1 cellular context compared by ENCODE assay signal in the genomic region with DNA sequence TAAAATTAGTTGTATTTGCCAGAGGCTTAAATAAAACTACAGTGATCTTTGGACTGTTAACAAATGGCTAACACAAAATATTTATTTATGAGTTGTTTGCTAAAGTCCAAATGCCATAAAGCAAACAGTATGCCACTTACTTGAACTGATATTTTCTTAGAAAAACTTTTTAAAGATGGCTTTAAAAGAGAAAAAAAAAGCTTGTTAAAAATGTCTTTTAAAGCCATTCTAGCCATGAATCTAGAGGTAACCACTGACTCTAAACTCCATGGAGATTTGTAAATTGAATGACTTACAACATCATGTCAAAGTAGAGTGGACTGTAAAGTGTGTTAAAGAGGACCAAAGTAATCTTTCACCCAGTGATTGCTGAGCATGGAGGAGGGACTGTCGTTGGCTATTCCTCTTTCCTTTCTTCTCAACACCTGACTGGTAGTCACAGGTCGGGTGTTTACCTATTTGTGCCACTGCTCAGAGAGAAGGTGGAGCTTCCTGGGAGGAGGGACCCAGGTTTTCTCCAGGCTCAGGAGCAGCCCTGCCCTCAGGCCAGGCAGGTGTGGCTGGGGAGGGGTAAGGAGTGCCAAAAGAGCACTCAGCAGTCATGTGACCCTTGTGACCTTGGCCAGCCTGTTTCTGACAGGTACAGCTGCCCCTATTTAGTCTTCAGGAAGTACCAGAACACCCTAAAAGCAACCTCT.
TF ChIP-seq lines count a peak whose summit lies in the region.

No MANE protein-coding gene starts in this region.

TF ChIP-seq in HepG2, 621 proteins besides CTCF, POLR2A, EP300 and RAD21 (continued from another document and continues in another):
- TF ChIP-seq, protein P1, sequence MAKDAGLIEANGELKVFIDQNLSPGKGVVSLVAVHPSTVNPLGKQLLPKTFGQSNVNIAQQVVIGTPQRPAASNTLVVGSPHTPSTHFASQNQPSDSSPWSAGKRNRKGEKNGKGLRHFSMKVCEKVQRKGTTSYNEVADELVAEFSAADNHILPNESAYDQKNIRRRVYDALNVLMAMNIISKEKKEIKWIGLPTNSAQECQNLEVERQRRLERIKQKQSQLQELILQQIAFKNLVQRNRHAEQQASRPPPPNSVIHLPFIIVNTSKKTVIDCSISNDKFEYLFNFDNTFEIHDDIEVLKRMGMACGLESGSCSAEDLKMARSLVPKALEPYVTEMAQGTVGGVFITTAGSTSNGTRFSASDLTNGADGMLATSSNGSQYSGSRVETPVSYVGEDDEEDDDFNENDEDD (CRISPR knock-in tag; IDR thresholded peaks at IDR 0.05; ENCODE audit: borderline replicate concordance), result no peak
- TF ChIP-seq MEF2D (CRISPR knock-in tag; IDR thresholded peaks at IDR 0.05) (peak; percentile 73), ZNF235 (CRISPR knock-in tag; IDR thresholded peaks at IDR 0.05; ENCODE audit: borderline replicate concordance) (no peak), TSC22D2 (CRISPR knock-in tag; IDR thresholded peaks at IDR 0.05; ENCODE audit: borderline replicate concordance) (no peak), ZKSCAN8 (CRISPR knock-in tag; IDR thresholded peaks at IDR 0.05; ENCODE audit: borderline replicate concordance) (no peak), BORCS8-MEF2B (CRISPR knock-in tag; IDR thresholded peaks at IDR 0.05) (no peak), ZNF839 (CRISPR knock-in tag; IDR thresholded peaks at IDR 0.05; ENCODE audit: borderline replicate concordance) (no peak), ZNF264 (CRISPR knock-in tag; IDR thresholded peaks at IDR 0.05) (no peak), ETV5 (CRISPR knock-in tag; IDR thresholded peaks at IDR 0.05; ENCODE audit: borderline replicate concordance) (peak; percentile 46; the same call in 1 of the 2 replicates), ZBTB1 (CRISPR knock-in tag; IDR thresholded peaks at IDR 0.05; ENCODE audit: borderline replicate concordance) (no peak), ZSCAN20 (CRISPR knock-in tag; IDR thresholded peaks at IDR 0.05; ENCODE audit: borderline replicate concordance) (no peak), NFIB (CRISPR knock-in tag; IDR thresholded peaks at IDR 0.05; ENCODE audit: borderline replicate concordance) (no peak), NFYB (CRISPR knock-in tag; IDR thresholded peaks at IDR 0.05) (no peak), ADNP (CRISPR knock-in tag; IDR thresholded peaks at IDR 0.05) (no peak), MIER2 (CRISPR knock-in tag; IDR thresholded peaks at IDR 0.05) (no peak), ATM (IDR thresholded peaks at IDR 0.05; ENCODE audit: borderline replicate concordance) (no peak), TMF1 (CRISPR knock-in tag; IDR thresholded peaks at IDR 0.05; ENCODE audit: low read depth) (no peak), MYNN (CRISPR knock-in tag; IDR thresholded peaks at IDR 0.05; ENCODE audit: low read depth) (no peak), DR1 (CRISPR knock-in tag; IDR thresholded peaks at IDR 0.05) (no peak), ZNF83 (CRISPR knock-in tag; IDR thresholded peaks at IDR 0.05; ENCODE audit: borderline replicate concordance) (no peak), SSRP1 (CRISPR knock-in tag; IDR thresholded peaks at IDR 0.05) (no peak), EED (CRISPR knock-in tag; IDR thresholded peaks at IDR 0.05) (no peak), KAT2B (IDR thresholded peaks at IDR 0.05; ENCODE audit: borderline replicate concordance, low read depth, low read length) (no peak), ZMAT3 (CRISPR knock-in tag; conservative IDR thresholded peaks at IDR 0.05) (no peak; the same call in 1 of the 2 replicates), FOXA3 (CRISPR knock-in tag; IDR thresholded peaks at IDR 0.05) (peak; percentile 76), BHLHE40 (IDR thresholded peaks at IDR 0.05; ENCODE audit: low read length) (no peak), KLF6 (CRISPR knock-in tag; IDR thresholded peaks at IDR 0.05) (no peak), KLF15 (CRISPR knock-in tag; IDR thresholded peaks at IDR 0.05; ENCODE audit: borderline replicate concordance) (no peak), ZNF24 (IDR thresholded peaks at IDR 0.05) (no peak), SCMH1 (CRISPR knock-in tag; IDR thresholded peaks at IDR 0.05; ENCODE audit: borderline replicate concordance) (no peak), HDAC1 (CRISPR knock-in tag; IDR thresholded peaks at IDR 0.05) (no peak; the same call in 1 of the 2 replicates), HNRNPK (IDR thresholded peaks at IDR 0.05; ENCODE audit: low read depth, low read length, poor library complexity, severe bottlenecking) (no peak), ZNF768 (CRISPR knock-in tag; IDR thresholded peaks at IDR 0.05) (no peak), ATRX (CRISPR knock-in tag; IDR thresholded peaks at IDR 0.05; ENCODE audit: borderline replicate concordance) (no peak), PHF5A (CRISPR knock-in tag; IDR thresholded peaks at IDR 0.05; ENCODE audit: low read depth, unreplicated experiment) (no peak), RBAK (CRISPR knock-in tag; IDR thresholded peaks at IDR 0.05) (0 out of 2 replicates have a peak, but pooled peaks have one; percentile 45), TP53 (CRISPR knock-in tag; conservative IDR thresholded peaks at IDR 0.05) (no peak), KDM4B (CRISPR knock-in tag; IDR thresholded peaks at IDR 0.05) (no peak), CAMTA2 (CRISPR knock-in tag; IDR thresholded peaks at IDR 0.05; ENCODE audit: borderline replicate concordance) (no peak)
- TF ChIP-seq, protein P2, sequence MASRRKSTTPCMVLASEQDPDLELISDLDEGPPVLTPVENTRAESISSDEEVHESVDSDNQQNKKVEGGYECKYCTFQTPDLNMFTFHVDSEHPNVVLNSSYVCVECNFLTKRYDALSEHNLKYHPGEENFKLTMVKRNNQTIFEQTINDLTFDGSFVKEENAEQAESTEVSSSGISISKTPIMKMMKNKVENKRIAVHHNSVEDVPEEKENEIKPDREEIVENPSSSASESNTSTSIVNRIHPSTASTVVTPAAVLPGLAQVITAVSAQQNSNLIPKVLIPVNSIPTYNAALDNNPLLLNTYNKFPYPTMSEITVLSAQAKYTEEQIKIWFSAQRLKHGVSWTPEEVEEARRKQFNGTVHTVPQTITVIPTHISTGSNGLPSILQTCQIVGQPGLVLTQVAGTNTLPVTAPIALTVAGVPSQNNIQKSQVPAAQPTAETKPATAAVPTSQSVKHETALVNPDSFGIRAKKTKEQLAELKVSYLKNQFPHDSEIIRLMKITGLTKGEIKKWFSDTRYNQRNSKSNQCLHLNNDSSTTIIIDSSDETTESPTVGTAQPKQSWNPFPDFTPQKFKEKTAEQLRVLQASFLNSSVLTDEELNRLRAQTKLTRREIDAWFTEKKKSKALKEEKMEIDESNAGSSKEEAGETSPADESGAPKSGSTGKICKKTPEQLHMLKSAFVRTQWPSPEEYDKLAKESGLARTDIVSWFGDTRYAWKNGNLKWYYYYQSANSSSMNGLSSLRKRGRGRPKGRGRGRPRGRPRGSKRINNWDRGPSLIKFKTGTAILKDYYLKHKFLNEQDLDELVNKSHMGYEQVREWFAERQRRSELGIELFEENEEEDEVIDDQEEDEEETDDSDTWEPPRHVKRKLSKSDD (CRISPR knock-in tag; IDR thresholded peaks at IDR 0.05; ENCODE audit: low read depth), result no peak
- TF ChIP-seq, protein P3, sequence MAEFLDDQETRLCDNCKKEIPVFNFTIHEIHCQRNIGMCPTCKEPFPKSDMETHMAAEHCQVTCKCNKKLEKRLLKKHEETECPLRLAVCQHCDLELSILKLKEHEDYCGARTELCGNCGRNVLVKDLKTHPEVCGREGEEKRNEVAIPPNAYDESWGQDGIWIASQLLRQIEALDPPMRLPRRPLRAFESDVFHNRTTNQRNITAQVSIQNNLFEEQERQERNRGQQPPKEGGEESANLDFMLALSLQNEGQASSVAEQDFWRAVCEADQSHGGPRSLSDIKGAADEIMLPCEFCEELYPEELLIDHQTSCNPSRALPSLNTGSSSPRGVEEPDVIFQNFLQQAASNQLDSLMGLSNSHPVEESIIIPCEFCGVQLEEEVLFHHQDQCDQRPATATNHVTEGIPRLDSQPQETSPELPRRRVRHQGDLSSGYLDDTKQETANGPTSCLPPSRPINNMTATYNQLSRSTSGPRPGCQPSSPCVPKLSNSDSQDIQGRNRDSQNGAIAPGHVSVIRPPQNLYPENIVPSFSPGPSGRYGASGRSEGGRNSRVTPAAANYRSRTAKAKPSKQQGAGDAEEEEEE (CRISPR knock-in tag; IDR thresholded peaks at IDR 0.05; ENCODE audit: borderline replicate concordance), result no peak
- TF ChIP-seq, protein P4, sequence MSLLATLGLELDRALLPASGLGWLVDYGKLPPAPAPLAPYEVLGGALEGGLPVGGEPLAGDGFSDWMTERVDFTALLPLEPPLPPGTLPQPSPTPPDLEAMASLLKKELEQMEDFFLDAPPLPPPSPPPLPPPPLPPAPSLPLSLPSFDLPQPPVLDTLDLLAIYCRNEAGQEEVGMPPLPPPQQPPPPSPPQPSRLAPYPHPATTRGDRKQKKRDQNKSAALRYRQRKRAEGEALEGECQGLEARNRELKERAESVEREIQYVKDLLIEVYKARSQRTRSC (CRISPR knock-in tag; IDR thresholded peaks at IDR 0.05; ENCODE audit: low read depth), result no peak
- TF ChIP-seq, protein P5, sequence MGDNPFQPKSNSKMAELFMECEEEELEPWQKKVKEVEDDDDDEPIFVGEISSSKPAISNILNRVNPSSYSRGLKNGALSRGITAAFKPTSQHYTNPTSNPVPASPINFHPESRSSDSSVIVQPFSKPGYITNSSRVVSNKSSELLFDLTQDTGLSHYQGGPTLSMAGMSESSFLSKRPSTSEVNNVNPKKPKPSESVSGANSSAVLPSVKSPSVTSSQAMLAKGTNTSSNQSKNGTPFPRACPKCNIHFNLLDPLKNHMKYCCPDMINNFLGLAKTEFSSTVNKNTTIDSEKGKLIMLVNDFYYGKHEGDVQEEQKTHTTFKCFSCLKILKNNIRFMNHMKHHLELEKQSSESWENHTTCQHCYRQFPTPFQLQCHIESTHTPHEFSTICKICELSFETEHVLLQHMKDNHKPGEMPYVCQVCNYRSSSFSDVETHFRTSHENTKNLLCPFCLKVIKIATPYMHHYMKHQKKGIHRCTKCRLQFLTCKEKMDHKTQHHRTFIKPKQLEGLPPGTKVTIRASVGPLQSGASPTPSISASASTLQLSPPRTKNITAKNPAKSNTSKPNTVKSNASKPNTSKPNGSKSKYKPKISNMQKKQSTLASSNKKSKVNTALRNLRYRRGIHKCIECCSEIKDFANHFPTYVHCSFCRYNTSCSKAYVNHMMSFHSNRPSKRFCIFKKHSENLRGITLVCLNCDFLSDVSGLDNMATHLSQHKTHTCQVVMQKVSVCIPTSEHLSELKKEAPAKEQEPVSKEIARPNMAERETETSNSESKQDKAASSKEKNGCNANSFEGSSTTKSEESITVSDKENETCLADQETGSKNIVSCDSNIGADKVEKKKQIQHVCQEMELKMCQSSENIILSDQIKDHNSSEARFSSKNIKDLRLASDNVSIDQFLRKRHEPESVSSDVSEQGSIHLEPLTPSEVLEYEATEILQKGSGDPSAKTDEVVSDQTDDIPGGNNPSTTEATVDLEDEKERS (CRISPR knock-in tag; IDR thresholded peaks at IDR 0.05), result peak; percentile 49; the same call in 1 of the 2 replicates
- TF ChIP-seq, protein P6, sequence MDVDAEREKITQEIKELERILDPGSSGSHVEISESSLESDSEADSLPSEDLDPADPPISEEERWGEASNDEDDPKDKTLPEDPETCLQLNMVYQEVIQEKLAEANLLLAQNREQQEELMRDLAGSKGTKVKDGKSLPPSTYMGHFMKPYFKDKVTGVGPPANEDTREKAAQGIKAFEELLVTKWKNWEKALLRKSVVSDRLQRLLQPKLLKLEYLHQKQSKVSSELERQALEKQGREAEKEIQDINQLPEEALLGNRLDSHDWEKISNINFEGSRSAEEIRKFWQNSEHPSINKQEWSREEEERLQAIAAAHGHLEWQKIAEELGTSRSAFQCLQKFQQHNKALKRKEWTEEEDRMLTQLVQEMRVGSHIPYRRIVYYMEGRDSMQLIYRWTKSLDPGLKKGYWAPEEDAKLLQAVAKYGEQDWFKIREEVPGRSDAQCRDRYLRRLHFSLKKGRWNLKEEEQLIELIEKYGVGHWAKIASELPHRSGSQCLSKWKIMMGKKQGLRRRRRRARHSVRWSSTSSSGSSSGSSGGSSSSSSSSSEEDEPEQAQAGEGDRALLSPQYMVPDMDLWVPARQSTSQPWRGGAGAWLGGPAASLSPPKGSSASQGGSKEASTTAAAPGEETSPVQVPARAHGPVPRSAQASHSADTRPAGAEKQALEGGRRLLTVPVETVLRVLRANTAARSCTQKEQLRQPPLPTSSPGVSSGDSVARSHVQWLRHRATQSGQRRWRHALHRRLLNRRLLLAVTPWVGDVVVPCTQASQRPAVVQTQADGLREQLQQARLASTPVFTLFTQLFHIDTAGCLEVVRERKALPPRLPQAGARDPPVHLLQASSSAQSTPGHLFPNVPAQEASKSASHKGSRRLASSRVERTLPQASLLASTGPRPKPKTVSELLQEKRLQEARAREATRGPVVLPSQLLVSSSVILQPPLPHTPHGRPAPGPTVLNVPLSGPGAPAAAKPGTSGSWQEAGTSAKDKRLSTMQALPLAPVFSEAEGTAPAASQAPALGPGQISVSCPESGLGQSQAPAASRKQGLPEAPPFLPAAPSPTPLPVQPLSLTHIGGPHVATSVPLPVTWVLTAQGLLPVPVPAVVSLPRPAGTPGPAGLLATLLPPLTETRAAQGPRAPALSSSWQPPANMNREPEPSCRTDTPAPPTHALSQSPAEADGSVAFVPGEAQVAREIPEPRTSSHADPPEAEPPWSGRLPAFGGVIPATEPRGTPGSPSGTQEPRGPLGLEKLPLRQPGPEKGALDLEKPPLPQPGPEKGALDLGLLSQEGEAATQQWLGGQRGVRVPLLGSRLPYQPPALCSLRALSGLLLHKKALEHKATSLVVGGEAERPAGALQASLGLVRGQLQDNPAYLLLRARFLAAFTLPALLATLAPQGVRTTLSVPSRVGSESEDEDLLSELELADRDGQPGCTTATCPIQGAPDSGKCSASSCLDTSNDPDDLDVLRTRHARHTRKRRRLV (CRISPR knock-in tag; IDR thresholded peaks at IDR 0.05), result no peak
- TF ChIP-seq, protein P7, sequence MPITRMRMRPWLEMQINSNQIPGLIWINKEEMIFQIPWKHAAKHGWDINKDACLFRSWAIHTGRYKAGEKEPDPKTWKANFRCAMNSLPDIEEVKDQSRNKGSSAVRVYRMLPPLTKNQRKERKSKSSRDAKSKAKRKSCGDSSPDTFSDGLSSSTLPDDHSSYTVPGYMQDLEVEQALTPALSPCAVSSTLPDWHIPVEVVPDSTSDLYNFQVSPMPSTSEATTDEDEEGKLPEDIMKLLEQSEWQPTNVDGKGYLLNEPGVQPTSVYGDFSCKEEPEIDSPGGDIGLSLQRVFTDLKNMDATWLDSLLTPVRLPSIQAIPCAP (CRISPR knock-in tag; IDR thresholded peaks at IDR 0.05; ENCODE audit: low read depth), result no peak
- TF ChIP-seq, protein P8, sequence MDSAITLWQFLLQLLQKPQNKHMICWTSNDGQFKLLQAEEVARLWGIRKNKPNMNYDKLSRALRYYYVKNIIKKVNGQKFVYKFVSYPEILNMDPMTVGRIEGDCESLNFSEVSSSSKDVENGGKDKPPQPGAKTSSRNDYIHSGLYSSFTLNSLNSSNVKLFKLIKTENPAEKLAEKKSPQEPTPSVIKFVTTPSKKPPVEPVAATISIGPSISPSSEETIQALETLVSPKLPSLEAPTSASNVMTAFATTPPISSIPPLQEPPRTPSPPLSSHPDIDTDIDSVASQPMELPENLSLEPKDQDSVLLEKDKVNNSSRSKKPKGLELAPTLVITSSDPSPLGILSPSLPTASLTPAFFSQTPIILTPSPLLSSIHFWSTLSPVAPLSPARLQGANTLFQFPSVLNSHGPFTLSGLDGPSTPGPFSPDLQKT (CRISPR knock-in tag; IDR thresholded peaks at IDR 0.05; ENCODE audit: borderline replicate concordance), result no peak
- TF ChIP-seq, protein P9, sequence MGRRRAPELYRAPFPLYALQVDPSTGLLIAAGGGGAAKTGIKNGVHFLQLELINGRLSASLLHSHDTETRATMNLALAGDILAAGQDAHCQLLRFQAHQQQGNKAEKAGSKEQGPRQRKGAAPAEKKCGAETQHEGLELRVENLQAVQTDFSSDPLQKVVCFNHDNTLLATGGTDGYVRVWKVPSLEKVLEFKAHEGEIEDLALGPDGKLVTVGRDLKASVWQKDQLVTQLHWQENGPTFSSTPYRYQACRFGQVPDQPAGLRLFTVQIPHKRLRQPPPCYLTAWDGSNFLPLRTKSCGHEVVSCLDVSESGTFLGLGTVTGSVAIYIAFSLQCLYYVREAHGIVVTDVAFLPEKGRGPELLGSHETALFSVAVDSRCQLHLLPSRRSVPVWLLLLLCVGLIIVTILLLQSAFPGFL (CRISPR knock-in tag; IDR thresholded peaks at IDR 0.05), result no peak
